Comparison of ENCODE assay signal across 21 cellular contexts in genomic region chr14:84622357-84622756, GRCh38.
DNase-seq lines count a peak whose midpoint lies in the region; ATAC-seq and FAIRE-seq lines count a peak whose summit lies in the region.
"Had no signal": no experiment of that assay in that cellular context is flagged by ENCODE, and none has a peak within 500 bp of the region (broad histone marks: within the 10 kb centered on the region; RNA-seq: fewer than 3 reads in every experiment).

No MANE protein-coding gene starts in this region.

- no peak overlapping the region for H2AFZ ChIP-seq in trophoblast cell (ENCODE audit: insufficient read depth, low read length, poor library complexity)
- H2AFZ ChIP-seq: GM23248, PC-9 had no signal

- H3K23ac ChIP-seq in trophoblast cell (ENCODE audit: low read length), result no peak overlapping the region

- WGBS in trophoblast cell (ENCODE audit: extremely low coverage, insufficient coverage, insufficient read length), result no CpG with 5 or more reads among the region's 3 CpGs

- peak; percentile 74 for FAIRE-seq in endometrium (lab: Jason Lieb, UNC)

- H3K36me3 ChIP-seq in adipocyte (ENCODE audit: control insufficient read depth, insufficient read depth, low read length, severe bottlenecking), result no peaks in the 10 kb centered on the region
- no peaks in the 10 kb centered on the region for H3K36me3 ChIP-seq in trophoblast cell (ENCODE audit: control insufficient read depth in 1 of 2, insufficient read depth in 2 of 2, low read length in 2 of 2)
- H3K36me3 ChIP-seq: BLaER1 treated with 17β-estradiol and CSF1 and Interleukin-3, amounts not matched to agents 10 nM and 100 nM had no signal

- no peak overlapping the region for H3K4me2 ChIP-seq in trophoblast cell (ENCODE audit: low read length)
- H3K4me2 ChIP-seq: BLaER1 treated with 17β-estradiol and CSF1 and Interleukin-3, amounts not matched to agents 10 nM and 100 nM; PC-9 had no signal

- H2AK5ac ChIP-seq in trophoblast cell (ENCODE audit: low read length), result no peak overlapping the region

- no peak overlapping the region for H2BK120ac ChIP-seq in trophoblast cell (ENCODE audit: insufficient read depth, low read length, poor library complexity)

- H3K4me1 ChIP-seq in adipocyte (ENCODE audit: control insufficient read depth, insufficient read depth, low read length), result no peaks in the 10 kb centered on the region
- no peaks in the 10 kb centered on the region for H3K4me1 ChIP-seq in trophoblast cell (ENCODE audit: control insufficient read depth in 1 of 2, insufficient read depth in 2 of 2, low read length in 2 of 2)
- H3K4me1 ChIP-seq: BLaER1 treated with 17β-estradiol and CSF1 and Interleukin-3, amounts not matched to agents 10 nM and 100 nM had no signal

- H3K4ac ChIP-seq in trophoblast cell (ENCODE audit: low read depth, low read length), result no peak overlapping the region

- no peak overlapping the region for H3K4me3 ChIP-seq in adipocyte (ENCODE audit: low read length)
- no peak overlapping the region for H3K4me3 ChIP-seq in trophoblast cell (ENCODE audit: low read depth, low read length)
- H3K4me3 ChIP-seq: BLaER1 treated with 17β-estradiol and CSF1 and Interleukin-3, amounts not matched to agents 10 nM and 100 nM; GM23248; PC-9 had no signal

- H2BK5ac ChIP-seq in trophoblast cell (ENCODE audit: low read depth, low read length, poor library complexity), result no peak overlapping the region

- no peak overlapping the region for H3K14ac ChIP-seq in trophoblast cell (ENCODE audit: low read length)

- no peak overlapping the region for H2BK12ac ChIP-seq in trophoblast cell (ENCODE audit: low read length)

- H4K91ac ChIP-seq in trophoblast cell (ENCODE audit: low read depth, low read length), result no peak overlapping the region

- H3K27me3 ChIP-seq in adipocyte (replicated peaks; ENCODE audit: control insufficient read depth, insufficient read depth, low read length), result no peaks in the 10 kb centered on the region
- no peaks in the 10 kb centered on the region for H3K27me3 ChIP-seq in trophoblast cell (ENCODE audit: insufficient read depth, low read length)
- H3K27me3 ChIP-seq: BLaER1 treated with 17β-estradiol and CSF1 and Interleukin-3, amounts not matched to agents 10 nM and 100 nM had no signal

- DNase-seq in HS-27A (ENCODE audit: low read depth) (peak; percentile 50), adipocyte (ENCODE audit: low read depth) (peak; percentile 62), trophoblast cell (no peak), retina (no peak)
- DNase-seq: CD8-positive, alpha-beta T cell; DMS79 treated with DMSO at 0.1 percent for 48 hours; GM23248; HCEC 1CT; KG1; NCI-H1105 treated with DMSO at 0.1 percent for 48 hours; NCI-H1694; NCI-H2081 treated with DMSO at 0.1 percent for 48 hours; NCI-H2227 treated with DMSO at 0.1 percent for 48 hours; NCI-H524 treated with DMSO at 0.1 percent for 48 hours; PC-9; SIG-M5 had no signal

- ATAC-seq in HG03135 (IDR thresholded peaks at IDR 0.05; ENCODE audit: unreplicated experiment) (no peak), GM21737 (IDR thresholded peaks at IDR 0.05; ENCODE audit: unreplicated experiment) (no peak)
- ATAC-seq: CD8-positive, alpha-beta T cell had no signal

- H3K9me3 ChIP-seq in adipocyte (ENCODE audit: control insufficient read depth, low read length) (peaks cover 3% of the 10 kb centered on the region), trophoblast cell (ENCODE audit: insufficient read depth, low read depth, low read length) (no peaks in the 10 kb centered on the region)
- H3K9me3 ChIP-seq: BLaER1 treated with 17β-estradiol and CSF1 and Interleukin-3, amounts not matched to agents 10 nM and 100 nM had no signal

- H3K27ac ChIP-seq in trophoblast cell (ENCODE audit: low read depth, low read length), result peak overlapping the region; percentile 72
- H3K27ac ChIP-seq: BLaER1 treated with 17β-estradiol and CSF1 and Interleukin-3, amounts not matched to agents 10 nM and 100 nM; GM23248; PC-9; RWPE1 had no signal

- H3K79me2 ChIP-seq in trophoblast cell (ENCODE audit: control insufficient read depth, insufficient read depth, low read length, poor library complexity), result no peaks in the 10 kb centered on the region

- H4K8ac ChIP-seq in trophoblast cell (ENCODE audit: low read depth, low read length), result no peak overlapping the region

- H3K79me1 ChIP-seq in trophoblast cell (ENCODE audit: low read length), result no peaks in the 10 kb centered on the region

- no peak overlapping the region for H3K18ac ChIP-seq in trophoblast cell (ENCODE audit: low read length)

- H3K9ac ChIP-seq in adipocyte (ENCODE audit: low read length) (no peak overlapping the region), trophoblast cell (ENCODE audit: low read length) (no peak overlapping the region)
- H3K9ac ChIP-seq: BLaER1 treated with 17β-estradiol and CSF1 and Interleukin-3, amounts not matched to agents 10 nM and 100 nM; GM23248 had no signal

- H4K12ac ChIP-seq in trophoblast cell (ENCODE audit: low read depth, low read length), result no peak overlapping the region

Comparison
In these comparisons a context has a peak if more than half of its experiments do, and no peak if none do; other contexts are left out.
1. DNase-seq: peak in HS-27A (single experiment) and adipocyte (single experiment); none in trophoblast cell (0 of 2) and retina (single experiment).